Comparison of ENCODE assay signal across 16 cellular contexts in the genomic region with DNA sequence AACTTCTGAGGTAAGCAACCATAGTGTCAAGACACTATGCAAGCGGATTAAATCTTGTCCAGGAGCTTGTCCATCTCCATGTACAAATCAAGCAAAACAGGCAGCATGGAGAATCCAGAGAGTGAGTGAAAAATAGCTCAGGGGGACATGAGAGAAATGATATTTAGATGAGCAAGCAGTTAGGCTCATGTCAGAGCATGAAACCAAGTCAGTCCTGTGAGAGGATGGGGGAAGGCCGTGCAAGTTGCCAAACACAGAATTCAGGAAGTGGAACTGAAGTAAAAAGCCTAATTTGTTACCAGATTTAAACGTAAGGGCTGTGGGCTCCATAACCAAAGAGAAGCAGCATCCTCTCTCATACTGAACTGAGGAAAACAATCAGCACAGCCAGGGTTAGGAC.
"Had no signal": no experiment of that assay in that cellular context is flagged by ENCODE, and none has a peak within 500 bp of the region (broad histone marks: within the 10 kb centered on the region; RNA-seq: fewer than 3 reads in every experiment).

No MANE protein-coding gene starts in this region.

- H3K36me3 Mint-ChIP-seq: brain had no signal

- DNase-seq: activated effector memory CD4-positive, alpha-beta T cell treated with anti-CD3 and anti-CD28 coated beads, Interleukin-2, amount 50 U/mL, for 16 hours; activated T-cell treated with anti-CD3 and anti-CD28 coated beads, Interleukin-2, amount 50 U/mL, for 1 hour; amniotic stem cell; dermis blood vessel endothelial cell; head of caudate nucleus; left colon; natural killer cell; sigmoid colon; stimulated activated CD4-positive, alpha-beta T cell treated with anti-CD3 and anti-CD28 coated beads, Interleukin-2, amount 100 ng/mL, for 48 hours; stimulated activated naive CD4-positive, alpha-beta T cell treated with Interleukin-2 at 50 U/mL for 16 hours; T-helper 2 cell; upper lobe of left lung had no signal

- H3K4me1 Mint-ChIP-seq: brain, natural killer cell had no signal

- H3K4me3 ChIP-seq: esophagus muscularis mucosa, prostate gland, sigmoid colon, upper lobe of left lung had no signal

- H3K27ac Mint-ChIP-seq: activated naive CD4-positive, alpha-beta T cell treated with anti-CD3 and anti-CD28 coated beads, Interleukin-2, amount 50 U/mL, for 72 hours; brain; natural killer cell had no signal

- H3K4me3 Mint-ChIP-seq: brain, natural killer cell had no signal
